8 cellular contexts compared by ENCODE assay signal in genomic region chr1:184745929-184746583, GRCh38. TPM values are rescaled to one million over a fixed set of nuclear protein-coding genes. Genes with fewer than 3 reads are reported as not detected.
DNase-seq lines count a peak whose midpoint lies in the region; ATAC-seq and TF ChIP-seq lines count a peak whose summit lies in the region.

No MANE protein-coding gene starts in this region.

- H3K36me3 ChIP-seq in thoracic aorta (no peaks in the 10 kb centered on the region), endodermal cell (ENCODE audit: control insufficient read depth, insufficient read depth, low read length) (no peaks in the 10 kb centered on the region), Peyer's patch (no peaks in the 10 kb centered on the region)

- no peaks in the 10 kb centered on the region for H3K9me3 ChIP-seq in thoracic aorta
- H3K9me3 ChIP-seq in endodermal cell (ENCODE audit: control insufficient read depth, low read length), result no peaks in the 10 kb centered on the region
- no peaks in the 10 kb centered on the region for H3K9me3 ChIP-seq in Peyer's patch

- H3K4me3 Mint-ChIP-seq in activated naive CD4-positive, alpha-beta T cell treated with anti-CD3 and anti-CD28 coated beads, Interleukin-2, amount 50 U/mL, for 24 hours, result peak overlapping the region; percentile 15
- H3K4me3 Mint-ChIP-seq in endodermal cell, result no peak overlapping the region

- peaks cover 79% of the 10 kb centered on the region for H3K4me1 Mint-ChIP-seq in activated naive CD4-positive, alpha-beta T cell treated with anti-CD3 and anti-CD28 coated beads, Interleukin-2, amount 50 U/mL, for 24 hours
- peaks cover 12% of the 10 kb centered on the region for H3K4me1 Mint-ChIP-seq in endodermal cell

- peak; percentile 38 for ATAC-seq in thoracic aorta (ENCODE audit: insufficient number of reproducible peaks, low FRiP score, low read depth)

- 90 to 100% methylated on average over 2 to 4 of the region's 4 CpGs for WGBS in endodermal cell (ENCODE audit: insufficient coverage in 1 of 2, insufficient read length in 1 of 2), 2 experiments

- TF ChIP-seq CTCF in thoracic aorta (IDR thresholded peaks at IDR 0.05) (no peak), endodermal cell (conservative IDR thresholded peaks at IDR 0.05) (no peak), Peyer's patch (IDR thresholded peaks at IDR 0.05) (no peak)

- H3K4me3 ChIP-seq in thoracic aorta, result no peak overlapping the region
- no peak overlapping the region for H3K4me3 ChIP-seq in endodermal cell (ENCODE audit: low read length)
- H3K4me3 ChIP-seq in Peyer's patch, result no peak overlapping the region

- H3K27ac ChIP-seq in thoracic aorta (peak overlapping the region in 1 of 2 donors; percentile 12), endodermal cell (ENCODE audit: low read depth, low read length) (no peak overlapping the region), Peyer's patch (no peak overlapping the region)

- TF ChIP-seq POLR2A in Peyer's patch (IDR thresholded peaks at IDR 0.05), result no peak

- H3K27me3 ChIP-seq in thoracic aorta (replicated peaks; ENCODE audit: insufficient read depth), result no peaks in the 10 kb centered on the region
- no peaks in the 10 kb centered on the region for H3K27me3 ChIP-seq in endodermal cell (ENCODE audit: control insufficient read depth, insufficient read depth, low read length, poor library complexity, severe bottlenecking)
- no peaks in the 10 kb centered on the region for H3K27me3 ChIP-seq in Peyer's patch

- H3K36me3 Mint-ChIP-seq in activated naive CD4-positive, alpha-beta T cell treated with anti-CD3 and anti-CD28 coated beads, Interleukin-2, amount 50 U/mL, for 24 hours, result peaks cover 3% of the 10 kb centered on the region
- no peaks in the 10 kb centered on the region for H3K36me3 Mint-ChIP-seq in endodermal cell (ENCODE audit: low read depth)

- H3K4me1 ChIP-seq in thoracic aorta (ENCODE audit: control insufficient read depth in 1 of 2, low read depth in 2 of 2) (peaks cover 12 to 13% of the 10 kb centered on the region in 2 donors), endodermal cell (ENCODE audit: control insufficient read depth, insufficient read depth, low read length) (no peaks in the 10 kb centered on the region), Peyer's patch (peaks cover 0 to 11% (median 2%) of the 10 kb centered on the region in 4 donors)

- peak overlapping the region; percentile 73 for H3K27ac Mint-ChIP-seq in activated naive CD4-positive, alpha-beta T cell treated with anti-CD3 and anti-CD28 coated beads, Interleukin-2, amount 50 U/mL, for 24 hours
- H3K27ac Mint-ChIP-seq in endodermal cell, result no peak overlapping the region

- DNase-seq in activated naive CD4-positive, alpha-beta T cell (lab: John Stamatoyannopoulos, UW), result no peak
- DNase-seq in NCI-H1694 (lab: John Stamatoyannopoulos, UW) (peak; percentile 90), cerebellum (ENCODE audit: low spot score) (peak; percentile 6), thoracic aorta (ENCODE audit: low spot score) (no peak), SIG-M5 treated with dmso at 0.1 percent for 504 hours (lab: John Stamatoyannopoulos, UW; ENCODE audit: unreplicated experiment) (no peak), endodermal cell (no peak), Peyer's patch (no peak)

- no peaks in the 10 kb centered on the region for H3K27me3 Mint-ChIP-seq in activated naive CD4-positive, alpha-beta T cell treated with anti-CD3 and anti-CD28 coated beads, Interleukin-2, amount 50 U/mL, for 24 hours
- no peaks in the 10 kb centered on the region for H3K27me3 Mint-ChIP-seq in endodermal cell (ENCODE audit: insufficient read depth)

- no peak overlapping the region for H3K9ac ChIP-seq in endodermal cell (ENCODE audit: extremely low read depth, low read length, poor library complexity, severe bottlenecking)

- H3K9me3 Mint-ChIP-seq in activated naive CD4-positive, alpha-beta T cell treated with anti-CD3 and anti-CD28 coated beads, Interleukin-2, amount 50 U/mL, for 24 hours, result no peaks in the 10 kb centered on the region
- H3K9me3 Mint-ChIP-seq in endodermal cell, result no peaks in the 10 kb centered on the region

RNA-seq across cellular contexts. Expression of gene EDEM3, which starts 8.6 kb away (rescaled TPM):
- total RNA-seq in cerebellum (48.5 TPM), thoracic aorta (10 to 100 TPM; 44.0 to 71.5 TPM), endodermal cell (10 to 100 TPM; 17.0 to 22.0 TPM), Peyer's patch (10 to 100 TPM; 26.4 to 43.8 (median 35.8) TPM)
- 13.1 TPM for polyA plus RNA-seq in endodermal cell (2013, experiment 1 of 2)
- polyA plus RNA-seq in endodermal cell (2013, experiment 2 of 2), result 12.6 TPM

Comparison
In these comparisons a context has a peak if more than half of its experiments do, and no peak if none do; other contexts are left out.
1. DNase-seq: peak in NCI-H1694 (single experiment) and cerebellum (single experiment); none in activated naive CD4-positive, alpha-beta T cell (0 of 4), thoracic aorta (single experiment), SIG-M5 treated with dmso at 0.1 percent for 504 hours (single experiment), endodermal cell (single experiment) and Peyer's patch (0 of 3).